ENCODE assay signal across 9 cellular contexts in genomic region chrX:22184096-22184495, GRCh38.
"Had no signal": no experiment of that assay in that cellular context is flagged by ENCODE, and none has a peak within 500 bp of the region (broad histone marks: within the 10 kb centered on the region; RNA-seq: fewer than 3 reads in every experiment).

No MANE protein-coding gene starts in this region.

- H2AFZ ChIP-seq: GM23338 had no signal

- H3K36me3 Mint-ChIP-seq: IgD-negative memory B cell had no signal

- H3K4me3 ChIP-seq: GM23338 had no signal

- FAIRE-seq: H1, H54, HepG2 had no signal

- H3K4me1 Mint-ChIP-seq: GM23338, IgD-negative memory B cell had no signal

- H3K4me3 Mint-ChIP-seq: GM23338, H9, IgD-negative memory B cell had no signal

- ATAC-seq: GM23338, HepG2 had no signal

- H3K4me2 ChIP-seq: GM23338 had no signal

- H3K9me3 Mint-ChIP-seq: GM23338 had no signal

- H3K27ac ChIP-seq: HL-60 had no signal

- H3K27ac Mint-ChIP-seq: GM23338, H9, IgD-negative memory B cell had no signal

- DNase-seq: H9, HCEC 1CT, KBM-7 had no signal
